ENCODE assay signal across 10 cellular contexts in genomic region chr17:79027274-79027924, GRCh38. TPM values are rescaled to one million over a fixed set of nuclear protein-coding genes. Genes with fewer than 3 reads are reported as not detected.
A peak's percentile ranks its signal among the peaks of the same experiment; 100 is the strongest.
DNase-seq lines count a peak whose midpoint lies in the region; ATAC-seq and TF ChIP-seq lines count a peak whose summit lies in the region.
"Had no signal": no experiment of that assay in that cellular context is flagged by ENCODE, and none has a peak within 500 bp of the region (broad histone marks: within the 10 kb centered on the region; RNA-seq: fewer than 3 reads in every experiment).

No MANE protein-coding gene starts in this region.

- no peak overlapping the region for H2AFZ ChIP-seq in hepatocyte

- H4K20me1 ChIP-seq in hepatocyte (ENCODE audit: insufficient read depth, poor library complexity, severe bottlenecking): no peaks in the 10 kb centered on the region

- H3K27me3 ChIP-seq in hepatocyte (no peaks in the 10 kb centered on the region), skeletal muscle tissue (ENCODE audit: control insufficient read depth in 3 of 3, insufficient read depth in 3 of 3, low read length in 3 of 3) (peaks cover 13 to 16% (median 14%) of the 10 kb centered on the region in 3 donors)

- ATAC-seq in WTC11 (no peak), GM21515 (IDR thresholded peaks at IDR 0.05; ENCODE audit: unreplicated experiment) (no peak), HG03095 (IDR thresholded peaks at IDR 0.05; ENCODE audit: unreplicated experiment) (no peak)
- no peak for ATAC-seq in stimulated activated naive CD8-positive, alpha-beta T cell treated with anti-CD3 and anti-CD28 coated beads, Interleukin-15, amount 100 ng/mL, for 72 hours

- H3K4me3 ChIP-seq in hepatocyte (no peak overlapping the region), skeletal muscle tissue (ENCODE audit: low read length in 3 of 3) (peak overlapping the region in 2 of 3 donors; percentile 24 to 54)

- no peaks in the 10 kb centered on the region for H3K9me3 ChIP-seq in hepatocyte (ENCODE audit: low read depth)
- H3K9me3 ChIP-seq in skeletal muscle tissue (ENCODE audit: control insufficient read depth in 3 of 3, low read length in 3 of 3): no peaks in the 10 kb centered on the region

- DNase-seq in ELR (ENCODE audit: low read depth) (peak; percentile 45), WTC11 (ENCODE audit: low spot score) (no peak), hepatocyte (ENCODE audit: low spot score) (peak; percentile 57)
- no peak for DNase-seq in stimulated activated CD4-positive, alpha-beta T cell treated with anti-CD3 and anti-CD28 coated beads, Interleukin-2, amount 100 ng/mL, for 24 hours
- DNase-seq in stimulated activated naive CD8-positive, alpha-beta T cell treated with anti-CD3 and anti-CD28 coated beads, Interleukin-15, amount 100 ng/mL, for 72 hours: no peak
- DNase-seq: activated naive CD8-positive, alpha-beta T cell treated with anti-CD3 and anti-CD28 coated beads, Interleukin-2, amount 10 ng/mL, durations not matched to agents 7 days and 5 days; NCI-H526 treated with DMSO at 0.1 percent for 48 hours had no signal

- no peaks in the 10 kb centered on the region for H3K79me2 ChIP-seq in hepatocyte

- 41% methylated on average over 10 of the region's 10 CpGs for WGBS in hepatocyte (ENCODE audit: low lambda C conversion rate, missing lambda C conversion rate)

- no peaks in the 10 kb centered on the region for H3K36me3 Mint-ChIP-seq in WTC11
- H3K36me3 Mint-ChIP-seq: activated naive CD8-positive, alpha-beta T cell treated with anti-CD3 and anti-CD28 coated beads, Interleukin-2, amount 10 ng/mL, durations not matched to agents 7 days and 5 days had no signal

- peaks cover 69% of the 10 kb centered on the region for H3K27me3 Mint-ChIP-seq in WTC11 (ENCODE audit: low read depth)
- peaks cover 77% of the 10 kb centered on the region for H3K27me3 Mint-ChIP-seq in stimulated activated naive CD8-positive, alpha-beta T cell treated with anti-CD3 and anti-CD28 coated beads, Interleukin-15, amount 100 ng/mL, for 72 hours

- H3K36me3 ChIP-seq in hepatocyte (replicated peaks; ENCODE audit: insufficient read depth, low read depth) (no peaks in the 10 kb centered on the region), skeletal muscle tissue (ENCODE audit: control insufficient read depth in 3 of 3, insufficient read depth in 3 of 3, low read length in 3 of 3) (no peaks in the 10 kb centered on the region)

- POLR2A ChIA-PET in WTC11 (lab: Charles Lee): no interaction called here

- no peak overlapping the region for H3K4me3 Mint-ChIP-seq in WTC11
- no peak overlapping the region for H3K4me3 Mint-ChIP-seq in stimulated activated naive CD8-positive, alpha-beta T cell treated with anti-CD3 and anti-CD28 coated beads, Interleukin-15, amount 100 ng/mL, for 72 hours
- H3K4me3 Mint-ChIP-seq: activated naive CD8-positive, alpha-beta T cell treated with anti-CD3 and anti-CD28 coated beads, Interleukin-2, amount 10 ng/mL, durations not matched to agents 7 days and 5 days had no signal

- peak overlapping the region; percentile 67 for H3K4me2 ChIP-seq in hepatocyte

- peak overlapping the region; percentile 6 to 47 (median 40) for H3K9ac ChIP-seq in skeletal muscle tissue (ENCODE audit: low read depth in 1 of 3, low read length in 3 of 3)

- CTCF ChIA-PET in WTC11 (lab: Charles Lee): interaction anchor here (0.9 to 5.2 kb wide), 4 partner anchors 15 to 58 kb away, joined by 3 to 51 read pairs (median 6); no protein-coding TSS in a partner anchor

- H3K4me1 Mint-ChIP-seq in WTC11: peaks cover 20% of the 10 kb centered on the region
- peaks cover 20% of the 10 kb centered on the region for H3K4me1 Mint-ChIP-seq in stimulated activated naive CD8-positive, alpha-beta T cell treated with anti-CD3 and anti-CD28 coated beads, Interleukin-15, amount 100 ng/mL, for 72 hours

- H3K9me2 ChIP-seq in hepatocyte (replicated peaks; ENCODE audit: insufficient read depth): no peaks in the 10 kb centered on the region

- H3K9me3 Mint-ChIP-seq in WTC11: no peaks in the 10 kb centered on the region
- no peaks in the 10 kb centered on the region for H3K9me3 Mint-ChIP-seq in stimulated activated naive CD8-positive, alpha-beta T cell treated with anti-CD3 and anti-CD28 coated beads, Interleukin-15, amount 100 ng/mL, for 72 hours
- H3K9me3 Mint-ChIP-seq: activated naive CD8-positive, alpha-beta T cell treated with anti-CD3 and anti-CD28 coated beads, Interleukin-2, amount 10 ng/mL, durations not matched to agents 7 days and 5 days had no signal

- H3K27ac Mint-ChIP-seq in WTC11: no peak overlapping the region
- H3K27ac Mint-ChIP-seq in stimulated activated naive CD8-positive, alpha-beta T cell treated with anti-CD3 and anti-CD28 coated beads, Interleukin-15, amount 100 ng/mL, for 72 hours: no peak overlapping the region
- H3K27ac Mint-ChIP-seq: activated naive CD8-positive, alpha-beta T cell treated with anti-CD3 and anti-CD28 coated beads, Interleukin-2, amount 10 ng/mL, durations not matched to agents 7 days and 5 days had no signal

- TF ChIP-seq CTCF in WTC11 (IDR thresholded peaks at IDR 0.05): no peak
- TF ChIP-seq CTCF in hepatocyte (IDR thresholded peaks at IDR 0.05; ENCODE audit: poor library complexity): no peak

- peaks cover 41% of the 10 kb centered on the region for H3K4me1 ChIP-seq in hepatocyte (ENCODE audit: insufficient read depth)
- peaks cover 55 to 63% (median 57%) of the 10 kb centered on the region in 3 donors for H3K4me1 ChIP-seq in skeletal muscle tissue (ENCODE audit: control insufficient read depth in 3 of 3, insufficient read depth in 3 of 3, low read length in 3 of 3)

- peak overlapping the region; percentile 72 for H3K27ac ChIP-seq in hepatocyte
- peak overlapping the region; percentile 40 for H3K27ac ChIP-seq in skeletal muscle tissue (ENCODE audit: low read depth, low read length)

TF ChIP-seq in WTC11, 78 proteins besides CTCF, POLR2A, EP300 and RAD21:
- TF ChIP-seq ATF1 (CRISPR knock-in tag; IDR thresholded peaks at IDR 0.05) (no peak), SMAD4 (CRISPR knock-in tag; IDR thresholded peaks at IDR 0.05) (no peak), CREM (CRISPR knock-in tag; IDR thresholded peaks at IDR 0.05) (no peak), GABPB1 (CRISPR knock-in tag; IDR thresholded peaks at IDR 0.05) (0 out of 2 replicates have a peak, but pooled peaks have one; percentile 10)

RNA-seq across cellular contexts. Expression of gene C1QTNF1, which starts 3.4 kb away (rescaled TPM):
- total RNA-seq in WTC11 (2021) (1.5 to 2.7 TPM (median 1.7 TPM) in 3 replicates), hepatocyte (9.5 and 12.8 TPM in 2 replicates), skeletal muscle tissue (6.8 TPM)
- 13.3 and 14.7 TPM in 2 replicates for polyA plus RNA-seq in hepatocyte
- total RNA-seq: activated naive CD8-positive, alpha-beta T cell treated with anti-CD3 and anti-CD28 coated beads, Interleukin-2, amount 10 ng/mL, durations not matched to agents 7 days and 5 days had no signal

RNA-seq across cellular contexts. Expression of gene CANT1, which starts 17.8 kb away (rescaled TPM):
- total RNA-seq in WTC11 (2021) (34.1 to 39.7 TPM (median 35.1 TPM) in 3 replicates), hepatocyte (32.8 and 36.1 TPM in 2 replicates), skeletal muscle tissue (21.9 TPM)
- polyA plus RNA-seq in hepatocyte: 33.0 and 34.1 TPM in 2 replicates

RNA-seq across cellular contexts. Expression of gene ENGASE, which starts 47.2 kb away (rescaled TPM):
- total RNA-seq in WTC11 (2021): 40.0 to 47.5 TPM (median 41.6 TPM) in 3 replicates
- total RNA-seq in hepatocyte: 17.5 and 34.0 TPM in 2 replicates
- 24.4 and 46.2 TPM in 2 replicates for polyA plus RNA-seq in hepatocyte
- total RNA-seq in skeletal muscle tissue: 12.5 TPM

RNA-seq across cellular contexts. Expression of gene LGALS3BP, which starts 47.7 kb away (rescaled TPM):
- 57.9 to 88.6 TPM (median 86.9 TPM) in 3 replicates for total RNA-seq in WTC11 (2021)
- 224 and 305 TPM in 2 replicates for total RNA-seq in hepatocyte
- polyA plus RNA-seq in hepatocyte: 787 and 811 TPM in 2 replicates
- total RNA-seq in skeletal muscle tissue: 55.8 TPM

Comparison
In these comparisons a context has a peak if more than half of its experiments do, and no peak if none do; other contexts are left out.
1. DNase-seq: peak in ELR (single experiment) and hepatocyte (single experiment); none in WTC11 (single experiment), stimulated activated CD4-positive, alpha-beta T cell treated with anti-CD3 and anti-CD28 coated beads, Interleukin-2, amount 100 ng/mL, for 24 hours (0 of 2) and stimulated activated naive CD8-positive, alpha-beta T cell treated with anti-CD3 and anti-CD28 coated beads, Interleukin-15, amount 100 ng/mL, for 72 hours (0 of 2).